19 cellular contexts compared by ENCODE assay signal in the genomic region with DNA sequence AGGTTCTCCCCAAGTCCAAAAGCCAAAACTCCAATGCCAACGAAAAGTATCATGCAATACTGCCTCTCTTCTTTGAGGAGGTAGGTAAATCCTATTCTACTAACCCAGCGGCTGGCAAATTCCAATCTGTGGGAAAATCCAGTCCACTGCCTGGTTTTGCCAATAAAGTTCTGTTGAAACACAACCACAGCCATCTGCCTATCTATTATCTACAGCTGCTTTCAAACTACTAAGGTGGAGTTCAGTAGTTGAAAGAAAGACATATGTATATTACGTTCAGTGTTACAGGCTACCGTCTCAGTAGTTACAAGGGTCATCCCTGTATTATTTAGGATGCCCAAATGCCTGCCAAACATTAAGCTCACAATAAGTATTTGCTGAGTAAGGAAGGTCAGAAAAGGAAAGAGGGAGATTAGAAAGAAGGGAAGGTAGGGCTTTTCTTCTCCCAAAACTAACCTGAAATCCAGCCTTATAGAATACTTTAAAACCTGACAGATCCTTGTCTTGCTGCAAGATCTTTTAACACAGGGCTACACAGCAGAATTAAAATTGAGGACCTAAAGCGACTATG.
"Had no signal": no experiment of that assay in that cellular context is flagged by ENCODE, and none has a peak within 500 bp of the region (broad histone marks: within the 10 kb centered on the region; RNA-seq: fewer than 3 reads in every experiment).

No MANE protein-coding gene starts in this region.

- H3K27me3 ChIP-seq: colonic mucosa, gastroesophageal sphincter, heart left ventricle, sigmoid colon had no signal

- FAIRE-seq: bronchial epithelial cell, keratinocyte had no signal

- H3K27me3 Mint-ChIP-seq: activated CD4-positive, alpha-beta memory T cell treated with anti-CD3 and anti-CD28 coated beads, Interleukin-2, amount 10 ng/mL, durations not matched to agents 7 days and 5 days; naive thymus-derived CD8-positive, alpha-beta T cell; stimulated activated naive B cell treated with anti-CD40 and anti-IgM and Interleukin-4, amounts not matched to agents 10 μg/mL and 1 μg/mL and 100 μg/mL, for 72 hours had no signal

- H3K4me1 Mint-ChIP-seq: activated CD4-positive, alpha-beta memory T cell treated with anti-CD3 and anti-CD28 coated beads, Interleukin-2, amount 10 ng/mL, durations not matched to agents 7 days and 5 days had no signal

- H3K9me3 ChIP-seq: colonic mucosa, gastroesophageal sphincter, heart left ventricle, sigmoid colon had no signal

- ATAC-seq: activated T-cell treated with anti-CD3 and anti-CD28 coated beads, Interleukin-2, amount 50 U/mL, for 72 hours; gastroesophageal sphincter; heart left ventricle; naive thymus-derived CD8-positive, alpha-beta T cell; stimulated activated naive B cell treated with anti-CD40 and anti-IgM and Interleukin-4, amounts not matched to agents 10 μg/mL and 1 μg/mL and 100 μg/mL, for 72 hours had no signal

- H3K4me3 ChIP-seq: colonic mucosa, gastroesophageal sphincter, heart left ventricle, lung, sigmoid colon, smooth muscle cell had no signal

- H3K4me2 ChIP-seq: smooth muscle cell had no signal

- H3K27ac Mint-ChIP-seq: activated CD4-positive, alpha-beta memory T cell treated with anti-CD3 and anti-CD28 coated beads, Interleukin-2, amount 10 ng/mL, durations not matched to agents 7 days and 5 days; activated naive CD4-positive, alpha-beta T cell treated with anti-CD3 and anti-CD28 coated beads for 36 hours; activated T-cell treated with anti-CD3 and anti-CD28 coated beads, Interleukin-2, amount 50 U/mL, for 72 hours; stimulated activated naive B cell treated with anti-CD40 and anti-IgM and Interleukin-4, amounts not matched to agents 10 μg/mL and 1 μg/mL and 100 μg/mL, for 72 hours; T-helper 1 cell treated with Interleukin-12 subunit alpha and Interleukin-12 subunit beta and Interleukin-4 antibody, amounts not matched to agents 30 μg/mL and 1 μg/mL, for 36 hours had no signal

- H3K9me3 Mint-ChIP-seq: activated CD4-positive, alpha-beta memory T cell treated with anti-CD3 and anti-CD28 coated beads, Interleukin-2, amount 10 ng/mL, durations not matched to agents 7 days and 5 days; activated naive CD4-positive, alpha-beta T cell treated with anti-CD3 and anti-CD28 coated beads for 36 hours; activated T-cell treated with anti-CD3 and anti-CD28 coated beads, Interleukin-2, amount 50 U/mL, for 72 hours had no signal

- DNase-seq: activated CD4-positive, alpha-beta memory T cell treated with anti-CD3 and anti-CD28 coated beads, Interleukin-2, amount 10 ng/mL, durations not matched to agents 7 days and 5 days; activated CD4-positive, alpha-beta T cell treated with anti-CD3 and anti-CD28 coated beads for 48 hours; activated effector memory CD4-positive, alpha-beta T cell treated with Interleukin-2 at 50 U/mL for 16 hours; activated naive CD4-positive, alpha-beta T cell treated with anti-CD3 and anti-CD28 coated beads for 36 hours; activated T-cell treated with anti-CD3 and anti-CD28 coated beads, Interleukin-2, amount 50 U/mL, for 72 hours; amygdala; colonic mucosa; heart left ventricle; naive thymus-derived CD8-positive, alpha-beta T cell; retina; sigmoid colon; stimulated activated CD4-positive, alpha-beta T cell treated with anti-CD3 and anti-CD28 coated beads, Interleukin-15, amount 100 ng/mL, for 24 hours; stimulated activated naive B cell treated with anti-CD40 and anti-IgM and Interleukin-4, amounts not matched to agents 10 μg/mL and 1 μg/mL and 100 μg/mL, for 72 hours had no signal

- H3K36me3 ChIP-seq: colonic mucosa, gastroesophageal sphincter, heart left ventricle, sigmoid colon had no signal

- H3K27ac ChIP-seq: colonic mucosa, gastroesophageal sphincter, sigmoid colon had no signal

- H3K4me3 Mint-ChIP-seq: activated CD4-positive, alpha-beta memory T cell treated with anti-CD3 and anti-CD28 coated beads, Interleukin-2, amount 10 ng/mL, durations not matched to agents 7 days and 5 days; activated naive CD4-positive, alpha-beta T cell treated with anti-CD3 and anti-CD28 coated beads for 36 hours; activated T-cell treated with anti-CD3 and anti-CD28 coated beads, Interleukin-2, amount 50 U/mL, for 72 hours; naive thymus-derived CD8-positive, alpha-beta T cell; stimulated activated naive B cell treated with anti-CD40 and anti-IgM and Interleukin-4, amounts not matched to agents 10 μg/mL and 1 μg/mL and 100 μg/mL, for 72 hours; T-helper 1 cell treated with Interleukin-12 subunit alpha and Interleukin-12 subunit beta and Interleukin-4 antibody, amounts not matched to agents 30 μg/mL and 1 μg/mL, for 36 hours had no signal
